ENCODE assay signal across 18 cellular contexts in genomic region chr22:42770448-42770726, GRCh38. TPM values are rescaled to one million over a fixed set of nuclear protein-coding genes. Genes with fewer than 3 reads are reported as not detected.
DNase-seq lines count a peak whose midpoint lies in the region; ATAC-seq and TF ChIP-seq lines count a peak whose summit lies in the region.
"Had no signal": no experiment of that assay in that cellular context is flagged by ENCODE, and none has a peak within 500 bp of the region (broad histone marks: within the 10 kb centered on the region; RNA-seq: fewer than 3 reads in every experiment).

No MANE protein-coding gene starts in this region.

- peak overlapping the region; percentile 67 for H3K4me3 Mint-ChIP-seq in Caco-2 (ENCODE audit: unreplicated experiment)
- H3K4me3 Mint-ChIP-seq: activated CD8-positive, alpha-beta T cell treated with anti-CD3 and anti-CD28 coated beads, Interleukin-2, amount 10 ng/mL, durations not matched to agents 7 days and 5 days; activated T-cell treated with anti-CD3 and anti-CD28 coated beads, Interleukin-2, amount 50 U/mL, for 4 hours; natural killer cell had no signal

- no peaks in the 10 kb centered on the region for H3K9me3 Mint-ChIP-seq in Caco-2 (ENCODE audit: unreplicated experiment)
- H3K9me3 Mint-ChIP-seq: activated T-cell treated with anti-CD3 and anti-CD28 coated beads, Interleukin-2, amount 50 U/mL, for 4 hours; natural killer cell had no signal

- H3K27me3 Mint-ChIP-seq in Caco-2 (ENCODE audit: insufficient read depth, unreplicated experiment): no peaks in the 10 kb centered on the region

- H3K9me3 ChIP-seq in Caco-2: no peaks in the 10 kb centered on the region
- H3K9me3 ChIP-seq in OCI-LY7 (ENCODE audit: low read length): no peaks in the 10 kb centered on the region
- H3K9me3 ChIP-seq in smooth muscle cell (replicated peaks; ENCODE audit: low read depth): no peaks in the 10 kb centered on the region
- H3K9me3 ChIP-seq in upper lobe of left lung: no peaks in the 10 kb centered on the region
- H3K9me3 ChIP-seq: heart right ventricle, testis had no signal

- POLR2A ChIA-PET in Caco-2 (lab: Charles Lee) (no interaction called here), OCI-LY7 (lab: Charles Lee) (no interaction called here)

- peaks cover 19% of the 10 kb centered on the region for H3K4me1 ChIP-seq in Caco-2
- peaks cover 53% of the 10 kb centered on the region for H3K4me1 ChIP-seq in OCI-LY7 (ENCODE audit: insufficient read depth, low read length, poor library complexity, severe bottlenecking)
- no peaks in the 10 kb centered on the region for H3K4me1 ChIP-seq in smooth muscle cell (ENCODE audit: low read depth)
- H3K4me1 ChIP-seq in upper lobe of left lung: peaks cover 3 to 14% (median 12%) of the 10 kb centered on the region in 4 donors
- H3K4me1 ChIP-seq in foreskin keratinocyte: no peaks in the 10 kb centered on the region

- H3K36me3 Mint-ChIP-seq in Caco-2 (ENCODE audit: insufficient read depth, unreplicated experiment): no peaks in the 10 kb centered on the region
- H3K36me3 Mint-ChIP-seq: natural killer cell had no signal

- CTCF ChIA-PET in Caco-2 (lab: Charles Lee): no interaction called here
- CTCF ChIA-PET in OCI-LY7 (lab: Charles Lee; ENCODE audit: unreplicated experiment): no interaction called here

- WGBS in smooth muscle cell (ENCODE audit: low lambda C conversion rate): 87% methylated on average over 4 of the region's 4 CpGs
- WGBS in upper lobe of left lung, 2 donors: 53 to 88% methylated on average over 4 of the region's 4 CpGs

- H3K4me3 ChIP-seq in Caco-2 (ENCODE audit: low read depth, low read length) (peak overlapping the region; percentile 22), OCI-LY7 (ENCODE audit: low read depth, low read length, poor library complexity, severe bottlenecking) (no peak overlapping the region), fibroblast of villous mesenchyme (ENCODE audit: low read depth, low read length) (peak overlapping the region; percentile 30), smooth muscle cell (no peak overlapping the region), upper lobe of left lung (peak overlapping the region in 2 of 4 donors; percentile 25 to 32)

- H3K79me2 ChIP-seq in OCI-LY7 (ENCODE audit: insufficient read depth, low read depth, low read length) (no peaks in the 10 kb centered on the region), smooth muscle cell (ENCODE audit: low read depth) (no peaks in the 10 kb centered on the region)

- H4K20me1 ChIP-seq in OCI-LY7 (ENCODE audit: insufficient read depth, low read length): no peaks in the 10 kb centered on the region
- no peaks in the 10 kb centered on the region for H4K20me1 ChIP-seq in smooth muscle cell (ENCODE audit: low read depth)

- DNase-seq in Caco-2 (no peak), OCI-LY7 (ENCODE audit: low spot score) (no peak), fibroblast of villous mesenchyme (ENCODE audit: low read depth) (no peak), smooth muscle cell (lab: John Stamatoyannopoulos, UW; ENCODE audit: unreplicated experiment) (no peak), upper lobe of left lung (no peak), foreskin keratinocyte (no peak), LoVo (ENCODE audit: low spot score) (no peak)
- DNase-seq: activated CD8-positive, alpha-beta T cell treated with anti-CD3 and anti-CD28 coated beads, Interleukin-2, amount 10 ng/mL, durations not matched to agents 7 days and 5 days; activated naive CD4-positive, alpha-beta T cell treated with anti-CD3 and anti-CD28 coated beads, Interleukin-2, amount 50 U/mL, for 16 hours; activated T-cell treated with anti-CD3 and anti-CD28 coated beads, Interleukin-2, amount 50 U/mL, for 4 hours; natural killer cell; NCI-H1105; SHP77 treated with DMSO at 0.1 percent for 48 hours; WERI-Rb-1 had no signal

- no peak overlapping the region for H3K9ac ChIP-seq in smooth muscle cell (ENCODE audit: low read depth)

- intact Hi-C loops in Caco-2 (cut with micrococcal nuclease; ENCODE audit: unreplicated experiment) (loop anchor here (10.0 kb wide), 1 partner anchor 86 kb away; no protein-coding TSS in a partner anchor), OCI-LY7 (cut with micrococcal nuclease; ENCODE audit: unreplicated experiment) (no loop called here)

- no peak for ATAC-seq in upper lobe of left lung (ENCODE audit: low FRiP score in 2 of 2)
- ATAC-seq in foreskin keratinocyte: no peak
- ATAC-seq in HG02610 (IDR thresholded peaks at IDR 0.05; ENCODE audit: unreplicated experiment): no peak
- ATAC-seq: activated CD8-positive, alpha-beta T cell treated with anti-CD3 and anti-CD28 coated beads, Interleukin-2, amount 10 ng/mL, durations not matched to agents 7 days and 5 days; activated T-cell treated with anti-CD3 and anti-CD28 coated beads, Interleukin-2, amount 50 U/mL, for 4 hours; natural killer cell had no signal

- H3K27me3 ChIP-seq in Caco-2 (replicated peaks; ENCODE audit: control insufficient read depth, insufficient read depth, low read length) (no peaks in the 10 kb centered on the region), smooth muscle cell (ENCODE audit: low read depth) (no peaks in the 10 kb centered on the region), upper lobe of left lung (no peaks in the 10 kb centered on the region), foreskin keratinocyte (no peaks in the 10 kb centered on the region)
- H3K27me3 ChIP-seq: heart right ventricle, testis had no signal

- H3K27ac Mint-ChIP-seq in Caco-2 (ENCODE audit: unreplicated experiment): peak overlapping the region; percentile 71
- H3K27ac Mint-ChIP-seq: activated CD8-positive, alpha-beta T cell treated with anti-CD3 and anti-CD28 coated beads, Interleukin-2, amount 10 ng/mL, durations not matched to agents 7 days and 5 days; natural killer cell had no signal

- no peak for TF ChIP-seq EP300 in upper lobe of left lung (IDR thresholded peaks at IDR 0.05)

- peak overlapping the region; percentile 63 for H3K4me2 ChIP-seq in OCI-LY7 (ENCODE audit: low read length)
- peak overlapping the region; percentile 53 for H3K4me2 ChIP-seq in smooth muscle cell

- TF ChIP-seq POLR2A in upper lobe of left lung (IDR thresholded peaks at IDR 0.05): no peak

- TF ChIP-seq CTCF in Caco-2 (IDR thresholded peaks at IDR 0.05; ENCODE audit: insufficient read depth in 1 of 2, low read depth in 1 of 2, low read length in 1 of 2, severe bottlenecking in 1 of 2, unreplicated experiment in 1 of 2) (no peak), OCI-LY7 (conservative IDR thresholded peaks at IDR 0.05; ENCODE audit: low read length) (no peak), fibroblast of villous mesenchyme (IDR thresholded peaks at IDR 0.05; ENCODE audit: insufficient read depth, low read depth, low read length) (no peak), smooth muscle cell (IDR thresholded peaks at IDR 0.05; ENCODE audit: borderline replicate concordance, insufficient read depth, poor library complexity, severe bottlenecking) (no peak), upper lobe of left lung (IDR thresholded peaks at IDR 0.05) (no peak), foreskin keratinocyte (conservative IDR thresholded peaks at IDR 0.05) (no peak)

- no peaks in the 10 kb centered on the region for H3K36me3 ChIP-seq in Caco-2 (ENCODE audit: control insufficient read depth, insufficient read depth, low read length)
- no peaks in the 10 kb centered on the region for H3K36me3 ChIP-seq in OCI-LY7 (ENCODE audit: insufficient read depth, low read length)
- H3K36me3 ChIP-seq in smooth muscle cell (ENCODE audit: low read depth): no peaks in the 10 kb centered on the region
- H3K36me3 ChIP-seq in upper lobe of left lung: no peaks in the 10 kb centered on the region
- H3K36me3 ChIP-seq: heart right ventricle, WERI-Rb-1 had no signal

- H3K27ac ChIP-seq in OCI-LY7 (ENCODE audit: low read depth, low read length, poor library complexity, severe bottlenecking) (peak overlapping the region; percentile 44), smooth muscle cell (ENCODE audit: low read depth) (peak overlapping the region; percentile 53), upper lobe of left lung (peak overlapping the region in 1 of 4 donors; percentile 18), foreskin keratinocyte (no peak overlapping the region)
- H3K27ac ChIP-seq: testis, WERI-Rb-1 had no signal

- H3K4me1 Mint-ChIP-seq in Caco-2 (ENCODE audit: low read depth, unreplicated experiment): peaks cover 14% of the 10 kb centered on the region
- H3K4me1 Mint-ChIP-seq: natural killer cell had no signal

- no peaks in the 10 kb centered on the region for H3K9me2 ChIP-seq in OCI-LY7 (ENCODE audit: insufficient read depth, low read length)

- H2AFZ ChIP-seq in OCI-LY7 (ENCODE audit: low read length) (peak overlapping the region; percentile 73; the same call in 1 of the 2 replicates), smooth muscle cell (ENCODE audit: low read depth) (no peak overlapping the region)

- no TSS peak for BruUV-seq in Caco-2 (replicated peaks; lab: Mats Ljungman, UMichigan)
- no TSS peak for BruUV-seq in OCI-LY7 (replicated peaks; lab: Mats Ljungman, UMichigan)

- no peaks in the 10 kb centered on the region for H3F3A ChIP-seq in smooth muscle cell (ENCODE audit: low read depth)

RNA-seq across cellular contexts. Expression of gene A4GALT, which starts 49.7 kb away (rescaled TPM):
- total RNA-seq in Caco-2 (2022): 12.7 and 16.2 TPM in 2 replicates
- 48.9 and 61.5 TPM in 2 replicates for total RNA-seq in OCI-LY7 (2014; rRNA removed; shearing (Covaris generic))
- total RNA-seq in OCI-LY7 (2022): 40.5 and 56.0 TPM in 2 replicates
- total RNA-seq in fibroblast of villous mesenchyme: 9.0 and 11.2 TPM in 2 replicates
- 0.99 and 3.2 TPM in 2 replicates for total RNA-seq in smooth muscle cell
- polyA plus RNA-seq in smooth muscle cell: 1.6 and 8.4 TPM in 2 replicates
- total RNA-seq in upper lobe of left lung: 10 to 100 TPM in 5 of 6 donors, 1 to 10 TPM in 1; 7.7 to 30.0 (median 16.1) TPM
- total RNA-seq in foreskin keratinocyte: 11.7 and 16.0 TPM in 2 replicates
- polyA plus RNA-seq in foreskin keratinocyte: 13.8 and 19.1 TPM in 2 replicates
- total RNA-seq: activated T-cell treated with anti-CD3 and anti-CD28 coated beads, Interleukin-2, amount 50 U/mL, for 4 hours; T-helper 1 cell treated with Interleukin-12 subunit alpha and Interleukin-12 subunit beta and Interleukin-4 antibody, amounts not matched to agents 30 ng/mL and 1 ng/mL, for 36 hours had no signal

Comparison
In these comparisons a context has a peak if more than half of its experiments do, and no peak if none do; other contexts are left out.
1. H3K4me3 ChIP-seq: peak in Caco-2 (single experiment) and fibroblast of villous mesenchyme (single experiment); none in OCI-LY7 (single experiment) and smooth muscle cell (single experiment).